ENCODE assay signal across 8 cellular contexts in genomic region chr1:222589462-222590302, GRCh38. TPM values are rescaled to one million over a fixed set of nuclear protein-coding genes. Genes with fewer than 3 reads are reported as not detected.
A peak's percentile ranks its signal among the peaks of the same experiment; 100 is the strongest.
DNase-seq lines count a peak whose midpoint lies in the region; ATAC-seq and FAIRE-seq lines count a peak whose summit lies in the region.

TAF1A (minus strand) TSS chr1:222589933.

- 0 out of 2 replicates have a peak, but pooled peaks cover 6% of the 10 kb centered on the region for H4K20me1 ChIP-seq in BLaER1

- H3K4me1 ChIP-seq in BLaER1, result peaks cover 28% of the 10 kb centered on the region

- peaks cover 33% of the 10 kb centered on the region for H3K4me1 Mint-ChIP-seq in activated CD4-positive, alpha-beta T cell treated with anti-CD3 and anti-CD28 coated beads, Interleukin-2, amount 10 ng/mL, durations not matched to agents 24 days and 14 days

- peaks cover 21% of the 10 kb centered on the region for H3K36me3 Mint-ChIP-seq in activated CD4-positive, alpha-beta T cell treated with anti-CD3 and anti-CD28 coated beads, Interleukin-2, amount 10 ng/mL, durations not matched to agents 24 days and 14 days (ENCODE audit: low read depth)

- peak within 1 kb of the TSS; percentile 80 for H3K4me3 ChIP-seq in BLaER1

- peak within 1 kb of the TSS; percentile 95 for H3K27ac Mint-ChIP-seq in activated CD4-positive, alpha-beta T cell treated with anti-CD3 and anti-CD28 coated beads, Interleukin-2, amount 10 ng/mL, durations not matched to agents 24 days and 14 days

- peak within 1 kb of the TSS; percentile 79 for H3K9ac ChIP-seq in BLaER1

- H3K27me3 Mint-ChIP-seq in activated CD4-positive, alpha-beta T cell treated with anti-CD3 and anti-CD28 coated beads, Interleukin-2, amount 10 ng/mL, durations not matched to agents 24 days and 14 days, result peaks cover 4% of the 10 kb centered on the region

- H3K9me3 ChIP-seq in BLaER1, result no peaks in the 10 kb centered on the region

- peak; percentile 97 for FAIRE-seq in GM19239 (lab: Jason Lieb, UNC)

- no peaks in the 10 kb centered on the region for H3K27me3 ChIP-seq in BLaER1

- peak within 1 kb of the TSS; percentile 88 for H3K4me2 ChIP-seq in BLaER1

- H3K27ac ChIP-seq in BLaER1, result peak within 1 kb of the TSS; percentile 52

- intact Hi-C loops in activated CD4-positive, alpha-beta T cell treated with anti-CD3 and anti-CD28 coated beads, Interleukin-2, amount 10 ng/mL, durations not matched to agents 24 days and 14 days (cut with micrococcal nuclease), result loop anchor here (1.0 kb wide), 3 partner anchors 28 to 123 kb away; partner anchors contain the start of genes AIDA and BROX

- DNase-seq in GM19239 (ENCODE audit: insufficient read length, low spot score), result peak; percentile 62
- peak; percentile 96 for DNase-seq in NCI-H69 (lab: John Stamatoyannopoulos, UW)
- DNase-seq in activated CD4-positive, alpha-beta T cell treated with anti-CD3 and anti-CD28 coated beads, Interleukin-2, amount 10 ng/mL, durations not matched to agents 24 days and 14 days, result peak; percentile 95
- DNase-seq in dedifferentiated amniotic fluid mesenchymal stem cell (ENCODE audit: extremely low spot score), result peak; percentile 79
- DNase-seq in left kidney (ENCODE audit: low read depth, low spot score), result peak; percentile 95
- DNase-seq in stimulated activated CD4-positive, alpha-beta T cell treated with anti-CD3 and anti-CD28 coated beads, Interleukin-2, amount 100 ng/mL, for 24 hours, result peak; percentile 85 to 86

- peak; percentile 98 for ATAC-seq in HG03442 (IDR thresholded peaks at IDR 0.05; ENCODE audit: unreplicated experiment)

- H3K9me3 Mint-ChIP-seq in activated CD4-positive, alpha-beta T cell treated with anti-CD3 and anti-CD28 coated beads, Interleukin-2, amount 10 ng/mL, durations not matched to agents 24 days and 14 days, result peaks cover 6% of the 10 kb centered on the region

- H3K4me3 Mint-ChIP-seq in activated CD4-positive, alpha-beta T cell treated with anti-CD3 and anti-CD28 coated beads, Interleukin-2, amount 10 ng/mL, durations not matched to agents 24 days and 14 days, result peak within 1 kb of the TSS; percentile 96

- peaks cover 20% of the 10 kb centered on the region for H3K36me3 ChIP-seq in BLaER1

RNA-seq across cellular contexts. Expression of gene TAF1A, which starts in this region (rescaled TPM):
- 23.1 and 24.4 TPM in 2 replicates for total RNA-seq in activated CD4-positive, alpha-beta T cell treated with anti-CD3 and anti-CD28 coated beads, Interleukin-2, amount 10 ng/mL, durations not matched to agents 24 days and 14 days

Comparison
In these comparisons a context has a peak if more than half of its experiments do, and no peak if none do; other contexts are left out.
1. Peak in every context shown above with its lines: DNase-seq, ATAC-seq, H3K4me3 ChIP-seq and H3K27ac ChIP-seq.